Comparison of ENCODE assay signal across 7 cellular contexts in the genomic region with DNA sequence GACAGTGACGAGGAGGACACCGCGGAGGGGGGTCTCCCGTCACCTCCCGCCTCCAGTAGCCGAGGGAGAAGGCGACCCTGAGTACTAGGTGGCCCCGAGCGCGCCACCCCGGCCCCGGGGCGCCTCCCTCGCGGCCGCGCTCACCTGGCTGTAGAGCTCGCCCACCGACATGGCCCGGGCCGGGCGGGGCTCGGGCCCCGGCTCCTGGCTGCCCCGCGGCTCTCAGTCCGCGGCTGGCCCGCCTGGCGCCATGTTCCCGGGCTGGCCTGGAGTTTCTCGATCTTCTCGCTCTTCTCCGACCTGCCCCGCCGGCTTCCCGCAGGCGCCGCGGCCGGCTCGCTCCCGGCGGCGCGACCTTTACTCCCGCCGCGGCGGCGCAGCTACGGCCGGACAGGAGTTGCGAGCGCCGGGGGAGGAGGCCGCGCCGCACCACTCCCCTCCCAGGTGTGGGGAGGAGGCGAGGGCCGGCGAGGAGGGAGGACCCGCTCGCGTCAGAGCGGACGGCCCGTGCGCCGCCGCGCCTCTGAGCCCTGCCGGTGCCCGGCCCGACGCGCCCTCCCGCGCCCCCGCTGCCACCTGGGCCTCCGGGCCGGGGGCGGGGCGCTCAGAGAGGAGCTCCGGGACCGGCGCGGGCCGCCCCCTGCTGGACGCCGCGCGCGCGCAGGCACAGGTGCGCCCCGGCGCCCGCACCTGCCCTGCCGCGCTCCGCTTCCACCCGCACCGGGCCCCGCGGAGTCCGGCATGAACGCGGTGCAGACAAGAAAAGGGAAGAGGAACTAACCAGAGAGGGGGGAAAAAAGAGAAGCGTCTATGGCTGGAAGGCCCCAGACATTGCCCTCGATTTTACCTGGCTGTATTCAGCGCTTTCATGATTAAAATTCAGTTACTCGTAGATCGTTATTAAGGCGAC. TPM values are rescaled to one million over a fixed set of nuclear protein-coding genes. Genes with fewer than 3 reads are reported as not detected.
DNase-seq lines count a peak whose midpoint lies in the region; ATAC-seq and TF ChIP-seq lines count a peak whose summit lies in the region.

A gene (minus strand): TSS at position 525 of the 910 bp plus-strand sequence. CDS start 354 bp downstream, at position 171.

- H3K4me1 ChIP-seq in esophagus squamous epithelium (peaks cover 11 to 46% (median 12%) of the 10 kb centered on the region in 3 donors), urinary bladder (ENCODE audit: insufficient read depth) (no peaks in the 10 kb centered on the region)

- peaks cover 66% of the 10 kb centered on the region for H3K27me3 Mint-ChIP-seq in osteocyte (ENCODE audit: unreplicated experiment)

- peaks cover 0 to 84% (median 2%) of the 10 kb centered on the region in 4 donors for H3K27me3 ChIP-seq in esophagus squamous epithelium

- H3K4me1 Mint-ChIP-seq in osteocyte (ENCODE audit: unreplicated experiment): peaks cover 4% of the 10 kb centered on the region

- intact Hi-C loops in esophagus squamous epithelium (cut with DNase I): no loop called here

- H3K27ac Mint-ChIP-seq in osteocyte (ENCODE audit: unreplicated experiment): no peak within 1 kb of the TSS

- H3K36me3 Mint-ChIP-seq in osteocyte (ENCODE audit: unreplicated experiment): no peaks in the 10 kb centered on the region

- H3K9me3 Mint-ChIP-seq in osteocyte (ENCODE audit: unreplicated experiment): peaks cover 5% of the 10 kb centered on the region

- TF ChIP-seq POLR2A in esophagus squamous epithelium (IDR thresholded peaks at IDR 0.05): peak in 3 of 4 donors; percentile 30 to 70 (median 66)

- peak within 1 kb of the TSS; percentile 65 to 87 (median 80) for H3K27ac ChIP-seq in esophagus squamous epithelium
- H3K27ac ChIP-seq in urinary bladder (ENCODE audit: low read depth): no peak within 1 kb of the TSS

- 5 to 13% methylated on average over 6 to 12 of the region's 115 CpGs for whole genome bisulfite sequencing in esophagus squamous epithelium, 2 donors
- WGBS in urinary bladder: 1% methylated on average over 114 of the region's 115 CpGs

- DNase-seq in NCI-H2171 treated with DMSO at 0.1 percent for 48 hours (lab: John Stamatoyannopoulos, UW): peak; percentile 51
- DNase-seq in activated T-cell treated with anti-CD3 and anti-CD28 coated beads for 24 hours (ENCODE audit: low read depth): peak; percentile 23
- no peak for DNase-seq in esophagus squamous epithelium (lab: John Stamatoyannopoulos, UW)
- DNase-seq in osteocyte (ENCODE audit: extremely low spot score, unreplicated experiment): no peak

- peak within 1 kb of the TSS; percentile 57 to 83 (median 78) for H3K4me3 ChIP-seq in esophagus squamous epithelium
- peak within 1 kb of the TSS; percentile 62 for H3K4me3 ChIP-seq in urinary bladder (ENCODE audit: low read depth, low read length)

- peak within 1 kb of the TSS; percentile 45 for H3K4me3 Mint-ChIP-seq in osteocyte (ENCODE audit: unreplicated experiment)

- H3K36me3 ChIP-seq in esophagus squamous epithelium (no peaks in the 10 kb centered on the region), urinary bladder (ENCODE audit: insufficient read depth) (no peaks in the 10 kb centered on the region)

- no peaks in the 10 kb centered on the region for H3K9me3 ChIP-seq in esophagus squamous epithelium

- TF ChIP-seq CTCF in esophagus squamous epithelium (IDR thresholded peaks at IDR 0.05): peak in 4 of 6 experiments; percentile 76 to 91 (median 85)
- peak; percentile 38 for TF ChIP-seq CTCF in osteocyte (IDR thresholded peaks at IDR 0.05)

- ATAC-seq in GM18517 (IDR thresholded peaks at IDR 0.05; ENCODE audit: unreplicated experiment) (peak; percentile 69), HG02798 (IDR thresholded peaks at IDR 0.05; ENCODE audit: poor library complexity, unreplicated experiment) (peak; percentile 77)

RNA-seq across cellular contexts. Expression of the gene that starts here (rescaled TPM):
- 10 to 100 TPM; 32.0 to 63.3 (median 46.8) TPM for total RNA-seq in esophagus squamous epithelium
- total RNA-seq in osteocyte: not detected in 2 replicates
- 8.8 TPM for total RNA-seq in urinary bladder
- 2.7 TPM for polyA plus RNA-seq in urinary bladder

Comparison
In these comparisons a context has a peak if more than half of its experiments do, and no peak if none do; other contexts are left out.
1. DNase-seq: peak in NCI-H2171 treated with DMSO at 0.1 percent for 48 hours (single experiment) and activated T-cell treated with anti-CD3 and anti-CD28 coated beads for 24 hours (single experiment); none in esophagus squamous epithelium (single experiment) and osteocyte (single experiment).